Comparison of ENCODE assay signal across 16 cellular contexts in genomic region chr18:13796515-13796914, GRCh38. TPM values are rescaled to one million over a fixed set of nuclear protein-coding genes. Genes with fewer than 3 reads are reported as not detected.
A peak's percentile ranks its signal among the peaks of the same experiment; 100 is the strongest.
DNase-seq lines count a peak whose midpoint lies in the region; ATAC-seq and TF ChIP-seq lines count a peak whose summit lies in the region.
"Had no signal": no experiment of that assay in that cellular context is flagged by ENCODE, and none has a peak within 500 bp of the region (broad histone marks: within the 10 kb centered on the region; RNA-seq: fewer than 3 reads in every experiment).

No MANE protein-coding gene starts in this region.

- no peak overlapping the region for H3K4me3 Mint-ChIP-seq in activated T-helper 1 cell treated with anti-CD3 and anti-CD28 coated beads, Interleukin-12 subunit alpha, Interleukin-12 subunit beta, Interleukin-2, Interleukin-4 antibody, amounts not matched to agents 30 ng/mL and 10 ng/mL and 1 ng/mL, durations not matched to agents 14 hours and 24 hours and 36 hours

- no peak overlapping the region for H3K4me2 ChIP-seq in mesenchymal stem cell (ENCODE audit: low read length, poor library complexity, severe bottlenecking)

- H3K27ac Mint-ChIP-seq in activated T-helper 1 cell treated with anti-CD3 and anti-CD28 coated beads, Interleukin-12 subunit alpha, Interleukin-12 subunit beta, Interleukin-2, Interleukin-4 antibody, amounts not matched to agents 30 ng/mL and 10 ng/mL and 1 ng/mL, durations not matched to agents 14 hours and 24 hours and 36 hours, result no peak overlapping the region

- no peak overlapping the region for H3K14ac ChIP-seq in mesenchymal stem cell (ENCODE audit: low read length in 2 of 2)

- H4K91ac ChIP-seq in mesenchymal stem cell (ENCODE audit: low read length), result no peak overlapping the region

- H3K27me3 Mint-ChIP-seq in activated T-helper 1 cell treated with anti-CD3 and anti-CD28 coated beads, Interleukin-12 subunit alpha, Interleukin-12 subunit beta, Interleukin-2, Interleukin-4 antibody, amounts not matched to agents 30 ng/mL and 10 ng/mL and 1 ng/mL, durations not matched to agents 14 hours and 24 hours and 36 hours (ENCODE audit: insufficient read depth), result peaks cover 25% of the 10 kb centered on the region

- no peak overlapping the region for H2AK5ac ChIP-seq in mesenchymal stem cell (ENCODE audit: low read length, severe bottlenecking)

- no peak overlapping the region for H2BK120ac ChIP-seq in mesenchymal stem cell (ENCODE audit: low read depth, low read length)

- H3K4me1 ChIP-seq in BE2C (no peaks in the 10 kb centered on the region), mesenchymal stem cell (ENCODE audit: control insufficient read depth, insufficient read depth, low read depth, low read length) (peaks cover 11% of the 10 kb centered on the region)
- H3K4me1 ChIP-seq: HAP-1 had no signal

- 74% methylated on average over 14 of the region's 14 CpGs for WGBS in mesenchymal stem cell

- H3K4me3 ChIP-seq in BE2C (ENCODE audit: low read depth, low read length) (no peak overlapping the region), mesenchymal stem cell (ENCODE audit: insufficient read depth in 1 of 2, low read depth in 1 of 2, low read length in 2 of 2) (peak overlapping the region in 1 of 2 experiments; percentile 22)
- H3K4me3 ChIP-seq: HAP-1 had no signal

- peak overlapping the region; percentile 1 for H3K27ac ChIP-seq in mesenchymal stem cell (ENCODE audit: low read length, poor library complexity, severe bottlenecking)

- no peak overlapping the region for H4K8ac ChIP-seq in mesenchymal stem cell (ENCODE audit: low read length)

- no peak overlapping the region for H2BK15ac ChIP-seq in mesenchymal stem cell (ENCODE audit: low read depth, poor library complexity, severe bottlenecking)

- no peak overlapping the region for H3K4ac ChIP-seq in mesenchymal stem cell (ENCODE audit: low read depth in 1 of 2, low read length in 2 of 2)

- intact Hi-C loops in activated T-helper 1 cell treated with anti-CD3 and anti-CD28 coated beads, Interleukin-12 subunit alpha, Interleukin-12 subunit beta, Interleukin-2, Interleukin-4 antibody, amounts not matched to agents 30 ng/mL and 10 ng/mL and 1 ng/mL, durations not matched to agents 14 hours and 24 hours and 36 hours (cut with micrococcal nuclease), result no loop called here

- no peak for TF ChIP-seq EP300 in Ishikawa (IDR thresholded peaks at IDR 0.05; ENCODE audit: borderline replicate concordance)

- H2BK5ac ChIP-seq in mesenchymal stem cell (ENCODE audit: low read depth, low read length, poor library complexity, severe bottlenecking), result no peak overlapping the region

- no peak for TF ChIP-seq RAD21 in Ishikawa (IDR thresholded peaks at IDR 0.05; ENCODE audit: low read depth)

- no peak overlapping the region for H3K18ac ChIP-seq in mesenchymal stem cell (ENCODE audit: low read depth in 1 of 2, low read length in 2 of 2)

- no peak overlapping the region for H3K9ac ChIP-seq in mesenchymal stem cell (ENCODE audit: low read length)

- H3K9me3 ChIP-seq in BE2C, result no peaks in the 10 kb centered on the region
- no peaks in the 10 kb centered on the region for H3K9me3 ChIP-seq in mesenchymal stem cell (ENCODE audit: control insufficient read depth, low read length)
- H3K9me3 ChIP-seq: HAP-1 had no signal

- no peaks in the 10 kb centered on the region for H3K36me3 Mint-ChIP-seq in activated T-helper 1 cell treated with anti-CD3 and anti-CD28 coated beads, Interleukin-12 subunit alpha, Interleukin-12 subunit beta, Interleukin-2, Interleukin-4 antibody, amounts not matched to agents 30 ng/mL and 10 ng/mL and 1 ng/mL, durations not matched to agents 14 hours and 24 hours and 36 hours (ENCODE audit: low read depth)

- DNase-seq in BE2C (no peak), mesenchymal stem cell (no peak), DMS53 treated with DMSO at 0.1 percent for 48 hours (lab: John Stamatoyannopoulos, UW; ENCODE audit: unreplicated experiment) (no peak)
- no peak for DNase-seq in activated T-helper 1 cell treated with anti-CD3 and anti-CD28 coated beads, Interleukin-12 subunit alpha, Interleukin-12 subunit beta, Interleukin-2, Interleukin-4 antibody, amounts not matched to agents 30 ng/mL and 10 ng/mL and 1 ng/mL, durations not matched to agents 14 hours and 24 hours and 36 hours (ENCODE audit: low spot score)
- DNase-seq: AML-193, COR-L47, DMS153, NCI-H1092, NCI-H510A treated with DMSO at 0.1 percent for 48 hours, SIG-M5 had no signal

- H3K27me3 ChIP-seq in BE2C (peaks cover 6% of the 10 kb centered on the region; the same call in 1 of the 2 replicates), mesenchymal stem cell (ENCODE audit: control insufficient read depth in 1 of 2, insufficient read depth in 1 of 2, low read length in 2 of 2) (peaks cover 15 to 22% of the 10 kb centered on the region in 2 experiments)

- no peaks in the 10 kb centered on the region for H3K9me3 Mint-ChIP-seq in activated T-helper 1 cell treated with anti-CD3 and anti-CD28 coated beads, Interleukin-12 subunit alpha, Interleukin-12 subunit beta, Interleukin-2, Interleukin-4 antibody, amounts not matched to agents 30 ng/mL and 10 ng/mL and 1 ng/mL, durations not matched to agents 14 hours and 24 hours and 36 hours

- H2BK12ac ChIP-seq in mesenchymal stem cell (ENCODE audit: low read length in 2 of 2), result no peak overlapping the region

- ATAC-seq in SK-N-SH treated with all-trans-retinoic acid at 6 μM for 48 hours, result peak; percentile 57
- no peak for ATAC-seq in HG02852 (IDR thresholded peaks at IDR 0.05; ENCODE audit: unreplicated experiment)
- ATAC-seq in GM18520 (IDR thresholded peaks at IDR 0.05; ENCODE audit: unreplicated experiment), result no peak

- peaks cover 5% of the 10 kb centered on the region for H3K4me1 Mint-ChIP-seq in activated T-helper 1 cell treated with anti-CD3 and anti-CD28 coated beads, Interleukin-12 subunit alpha, Interleukin-12 subunit beta, Interleukin-2, Interleukin-4 antibody, amounts not matched to agents 30 ng/mL and 10 ng/mL and 1 ng/mL, durations not matched to agents 14 hours and 24 hours and 36 hours (ENCODE audit: low read depth)

- no peaks in the 10 kb centered on the region for H3K36me3 ChIP-seq in BE2C
- H3K36me3 ChIP-seq in mesenchymal stem cell (ENCODE audit: control insufficient read depth in 1 of 2, insufficient read depth in 2 of 2, low read depth in 1 of 2, low read length in 2 of 2), result no peaks in the 10 kb centered on the region
- H3K36me3 ChIP-seq: HAP-1 had no signal

- peak; percentile 29; the same call in 1 of the 2 replicates for TF ChIP-seq CTCF in BE2C (IDR thresholded peaks at IDR 0.05; ENCODE audit: low read depth, low read length)

- no peak overlapping the region for H3K23ac ChIP-seq in mesenchymal stem cell (ENCODE audit: low read length in 2 of 2)

- no peaks in the 10 kb centered on the region for H3K79me1 ChIP-seq in mesenchymal stem cell (replicated peaks; ENCODE audit: low read length, poor library complexity, severe bottlenecking)

- H2AFZ ChIP-seq in mesenchymal stem cell (ENCODE audit: low read depth, low read length), result no peak overlapping the region

TF ChIP-seq in Ishikawa, 13 proteins besides CTCF, POLR2A, EP300 and RAD21:
- 0 out of 2 replicates have a peak, but pooled peaks have one; percentile 12 for TF ChIP-seq MAX (IDR thresholded peaks at IDR 0.05)
- no peak for TF ChIP-seq ZBTB7A (IDR thresholded peaks at IDR 0.05; ENCODE audit: low read depth)
TF ChIP-seq in Ishikawa: peak in this region for 1.

TF ChIP-seq in SK-N-SH treated with all-trans-retinoic acid at 6 μM for 48 hours, 23 proteins besides CTCF, POLR2A, EP300 and RAD21 (continues in another document):
- TF ChIP-seq PATZ1 (CRISPR knock-in tag; IDR thresholded peaks at IDR 0.05; ENCODE audit: borderline replicate concordance), result no peak
- no peak for TF ChIP-seq GLIS3 (CRISPR knock-in tag; IDR thresholded peaks at IDR 0.05)
- TF ChIP-seq TSHZ2 (CRISPR knock-in tag; IDR thresholded peaks at IDR 0.05), result no peak

RNA-seq across cellular contexts. Expression of gene MC5R, which starts 27.4 kb away (rescaled TPM):
- polyA plus RNA-seq in BE2C (2012; ENCODE audit: insufficient read depth, insufficient read length, low read depth), result not detected
- not detected for polyA plus RNA-seq in mesenchymal stem cell (2013, experiment 1 of 2)
- not detected for polyA plus RNA-seq in mesenchymal stem cell (2013, experiment 2 of 2)
- total RNA-seq in activated T-helper 1 cell treated with anti-CD3 and anti-CD28 coated beads, Interleukin-12 subunit alpha, Interleukin-12 subunit beta, Interleukin-2, Interleukin-4 antibody, amounts not matched to agents 30 ng/mL and 10 ng/mL and 1 ng/mL, durations not matched to agents 14 hours and 24 hours and 36 hours, result not detected in 2 replicates
- total RNA-seq: MCF 10A had no signal
